In genomic region chr2:222709191-222709891, GRCh38 we compare ENCODE assay signal across 8 cellular contexts. TPM values are rescaled to one million over a fixed set of nuclear protein-coding genes. Genes with fewer than 3 reads are reported as not detected.
DNase-seq lines count a peak whose midpoint lies in the region; ATAC-seq lines count a peak whose summit lies in the region.

No MANE protein-coding gene starts in this region.

- DNase-seq in CMK (ENCODE audit: low read depth) (peak; percentile 37), LHCN-M2 (ENCODE audit: low read depth) (peak; percentile 99), adipocyte (ENCODE audit: low read depth) (peak; percentile 85), Right ventricle myocardium superior (peak; percentile 77), putamen (ENCODE audit: low spot score) (peak; percentile 79), NCI-H1930 (lab: John Stamatoyannopoulos, UW) (no peak)
- DNase-seq in effector CD8-positive, alpha-beta T cell (lab: John Stamatoyannopoulos, UW), result no peak

- no peaks in the 10 kb centered on the region for H3K9me3 ChIP-seq in adipocyte (ENCODE audit: control insufficient read depth, low read length)

- ATAC-seq in GM21447 (IDR thresholded peaks at IDR 0.05; ENCODE audit: unreplicated experiment) (peak; percentile 73), Right ventricle myocardium superior (ENCODE audit: poor library complexity) (peak; percentile 92)

- H3K9ac ChIP-seq in adipocyte (ENCODE audit: low read length), result peak overlapping the region; percentile 21

- peak overlapping the region; percentile 26 for H3K4me3 ChIP-seq in adipocyte (ENCODE audit: low read length)

- no peaks in the 10 kb centered on the region for H3K27me3 ChIP-seq in adipocyte (replicated peaks; ENCODE audit: control insufficient read depth, insufficient read depth, low read length)

- intact Hi-C loops in Right ventricle myocardium superior (cut with DNase I), result loop anchor here (5.0 kb wide), 3 partner anchors 83 to 193 kb away; partner anchors contain the start of gene ACSL3

- H3K4me1 ChIP-seq in adipocyte (ENCODE audit: control insufficient read depth, insufficient read depth, low read length), result peaks cover 27% of the 10 kb centered on the region

- H3K36me3 ChIP-seq in adipocyte (ENCODE audit: control insufficient read depth, insufficient read depth, low read length, severe bottlenecking), result peaks cover 42% of the 10 kb centered on the region

RNA-seq across cellular contexts. Expression of gene MOGAT1, which starts 37.9 kb away (rescaled TPM):
- total RNA-seq in LHCN-M2 (2014; rRNA removed), result not detected in 2 replicates
- polyA plus RNA-seq in LHCN-M2 (2012), result not detected
- 0.65 TPM for total RNA-seq in Right ventricle myocardium superior

RNA-seq across cellular contexts. Expression of gene FARSB, which starts 53.4 kb away (rescaled TPM):
- total RNA-seq in LHCN-M2 (2014; rRNA removed), result 39.1 and 43.8 TPM in 2 replicates
- polyA plus RNA-seq in LHCN-M2 (2012), result 25.3 TPM
- 15.8 TPM for total RNA-seq in Right ventricle myocardium superior

Comparison
In these comparisons a context has a peak if more than half of its experiments do, and no peak if none do; other contexts are left out.
1. DNase-seq: peak in CMK (single experiment), LHCN-M2 (single experiment), adipocyte (single experiment), Right ventricle myocardium superior (single experiment) and putamen (single experiment); none in effector CD8-positive, alpha-beta T cell (single experiment) and NCI-H1930 (0 of 2).